ENCODE assay signal across 25 cellular contexts in the genomic region with DNA sequence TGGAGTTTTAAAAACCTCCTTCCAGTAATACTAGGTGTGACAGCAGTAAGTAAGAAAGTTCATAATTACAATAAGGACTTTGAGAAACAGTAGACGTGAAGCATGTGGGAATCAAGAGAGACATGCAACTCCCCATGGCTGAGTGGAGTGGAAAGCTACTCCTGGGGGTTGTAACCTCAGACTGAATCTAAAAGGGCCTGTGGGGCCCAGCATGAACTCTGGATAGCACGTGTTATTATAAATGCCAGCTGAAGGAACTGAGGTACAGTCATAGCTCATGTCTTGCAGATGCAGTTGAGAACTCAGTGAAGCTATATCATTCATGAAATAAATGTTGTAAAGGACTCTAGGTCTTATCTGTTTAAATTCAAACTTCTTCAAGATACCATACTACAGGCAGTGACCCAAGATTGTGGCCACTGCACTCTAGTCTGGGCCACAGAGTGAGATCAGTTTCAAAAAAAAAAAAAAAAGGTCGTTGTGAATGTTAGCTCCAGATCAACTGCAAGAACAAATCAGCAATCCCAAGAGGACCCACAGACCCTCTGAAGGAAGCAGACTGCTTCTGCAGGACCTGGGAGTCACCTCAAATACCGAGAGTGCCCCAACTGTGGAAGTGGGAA.
"Had no signal": no experiment of that assay in that cellular context is flagged by ENCODE, and none has a peak within 500 bp of the region (broad histone marks: within the 10 kb centered on the region; RNA-seq: fewer than 3 reads in every experiment).

No MANE protein-coding gene starts in this region.

- H3K9me3 ChIP-seq: esophagus squamous epithelium had no signal

- H3K27me3 Mint-ChIP-seq: activated CD4-positive, alpha-beta memory T cell treated with anti-CD3 and anti-CD28 coated beads for 36 hours; activated CD4-positive, alpha-beta T cell treated with anti-CD3 and anti-CD28 coated beads for 36 hours; activated CD4-positive, alpha-beta T cell treated with anti-CD3 and anti-CD28 coated beads, Interleukin-2, amount 10 ng/mL, durations not matched to agents 24 days and 14 days; activated naive CD8-positive, alpha-beta T cell; activated T-helper 17 cell treated with anti-CD3 and anti-CD28 coated beads, Interleukin-2, amount 50 U/mL, for 72 hours; effector memory CD8-positive, alpha-beta T cell had no signal

- H3K27ac Mint-ChIP-seq: activated CD4-positive, alpha-beta memory T cell treated with anti-CD3 and anti-CD28 coated beads for 36 hours; activated CD4-positive, alpha-beta T cell treated with anti-CD3 and anti-CD28 coated beads for 36 hours; activated CD4-positive, alpha-beta T cell treated with anti-CD3 and anti-CD28 coated beads, Interleukin-2, amount 10 ng/mL, durations not matched to agents 24 days and 14 days; activated naive CD8-positive, alpha-beta T cell; activated T-helper 17 cell treated with anti-CD3 and anti-CD28 coated beads, Interleukin-2, amount 50 U/mL, for 72 hours; effector memory CD8-positive, alpha-beta T cell had no signal

- DNase-seq: activated CD4-positive, alpha-beta memory T cell treated with anti-CD3 and anti-CD28 coated beads for 36 hours; activated CD4-positive, alpha-beta T cell treated with anti-CD3 and anti-CD28 coated beads for 36 hours; activated CD4-positive, alpha-beta T cell treated with anti-CD3 and anti-CD28 coated beads, Interleukin-2, amount 10 ng/mL, durations not matched to agents 24 days and 14 days; activated CD4-positive, CD25-positive, alpha-beta regulatory T cell; activated CD4-positive, CD25-positive, alpha-beta regulatory T cell treated with anti-CD3 and anti-CD28 coated beads, Interleukin-2, amount 50 U/mL, for 72 hours; activated effector memory CD4-positive, alpha-beta T cell treated with Interleukin-2 at 50 U/mL for 16 hours; activated gamma-delta T cell treated with Interleukin-2 at 50 U/mL for 16 hours; activated naive CD4-positive, alpha-beta T cell treated with anti-CD3 and anti-CD28 coated beads, Interleukin-2, amount 50 U/mL, for 16 hours; activated naive CD4-positive, alpha-beta T cell treated with Interleukin-2 at 50 U/mL for 16 hours; activated T-cell treated with anti-CD3 and anti-CD28 coated beads, Interleukin-2, amount 50 U/mL, for 4 hours; amniotic stem cell; anterior cingulate cortex; brain microvascular endothelial cell; caudate nucleus; cortex of kidney; dermis blood vessel endothelial cell; effector CD4-positive, alpha-beta T cell; effector memory CD8-positive, alpha-beta T cell; esophagus squamous epithelium; foreskin melanocyte; head of caudate nucleus; T-helper 2 cell had no signal

- H3K4me3 Mint-ChIP-seq: activated CD4-positive, alpha-beta memory T cell treated with anti-CD3 and anti-CD28 coated beads for 36 hours; activated CD4-positive, alpha-beta T cell treated with anti-CD3 and anti-CD28 coated beads for 36 hours; activated CD4-positive, alpha-beta T cell treated with anti-CD3 and anti-CD28 coated beads, Interleukin-2, amount 10 ng/mL, durations not matched to agents 24 days and 14 days; activated naive CD8-positive, alpha-beta T cell; activated T-cell treated with anti-CD3 and anti-CD28 coated beads, Interleukin-2, amount 50 U/mL, for 4 hours; activated T-helper 17 cell treated with anti-CD3 and anti-CD28 coated beads, Interleukin-2, amount 50 U/mL, for 72 hours; effector memory CD8-positive, alpha-beta T cell had no signal

- H3K36me3 ChIP-seq: brain microvascular endothelial cell, esophagus squamous epithelium had no signal

- H3K36me3 Mint-ChIP-seq: activated CD4-positive, alpha-beta memory T cell treated with anti-CD3 and anti-CD28 coated beads for 36 hours; activated naive CD8-positive, alpha-beta T cell had no signal

- H3K4me3 ChIP-seq: esophagus squamous epithelium had no signal

- H3K27ac ChIP-seq: brain microvascular endothelial cell, epithelial cell of prostate, esophagus squamous epithelium had no signal

- H3K4me1 Mint-ChIP-seq: activated CD4-positive, alpha-beta T cell treated with anti-CD3 and anti-CD28 coated beads for 36 hours; activated CD4-positive, alpha-beta T cell treated with anti-CD3 and anti-CD28 coated beads, Interleukin-2, amount 10 ng/mL, durations not matched to agents 24 days and 14 days; activated T-helper 17 cell treated with anti-CD3 and anti-CD28 coated beads, Interleukin-2, amount 50 U/mL, for 72 hours had no signal

- H3K9me3 Mint-ChIP-seq: activated CD4-positive, alpha-beta T cell treated with anti-CD3 and anti-CD28 coated beads, Interleukin-2, amount 10 ng/mL, durations not matched to agents 24 days and 14 days had no signal

- H3K27me3 ChIP-seq: brain microvascular endothelial cell, esophagus squamous epithelium had no signal

- ATAC-seq: activated CD4-positive, alpha-beta T cell treated with anti-CD3 and anti-CD28 coated beads for 36 hours; activated T-cell treated with anti-CD3 and anti-CD28 coated beads, Interleukin-2, amount 50 U/mL, for 4 hours; activated T-helper 17 cell treated with anti-CD3 and anti-CD28 coated beads, Interleukin-2, amount 50 U/mL, for 72 hours; effector memory CD8-positive, alpha-beta T cell had no signal
